1 cellular context compared by ENCODE assay signal in genomic region chr1:151790071-151790939, GRCh38.
A peak's percentile ranks its signal among the peaks of the same experiment; 100 is the strongest.
TF ChIP-seq lines count a peak whose summit lies in the region.

Gene TDRKH (minus strand): TSS chr1:151790500. CDS start chr1:151783022, 7,478 bp downstream.

TF ChIP-seq in K562, 482 proteins besides CTCF, POLR2A, EP300 and RAD21 (continued from another document and continues in another):
- TF ChIP-seq TCF3 (CRISPR knock-in tag; IDR thresholded peaks at IDR 0.05), result peak; percentile 29; the same call in 1 of the 2 replicates
- peak in 1 of 2 experiments; percentile 79; a peak in 1 of 3 replicates for TF ChIP-seq CBX3 (IDR thresholded peaks at IDR 0.05; ENCODE audit: borderline replicate concordance in 1 of 2, low read length in 2 of 2)
- TF ChIP-seq DPF2 (IDR thresholded peaks at IDR 0.05), result peak; percentile 19; the same call in 1 of the 2 replicates
- no peak for TF ChIP-seq ZNF507 (tag; conservative IDR thresholded peaks at IDR 0.05)
- no peak for TF ChIP-seq KAT2B (IDR thresholded peaks at IDR 0.05; ENCODE audit: low read depth, low read length)
- peak; percentile 84; the same call in 1 of the 2 replicates for TF ChIP-seq GATAD2A (IDR thresholded peaks at IDR 0.05)
- peak; percentile 37; the same call in 1 of the 2 replicates for TF ChIP-seq ELF4 (CRISPR knock-in tag; IDR thresholded peaks at IDR 0.05)
- TF ChIP-seq PHF8 (IDR thresholded peaks at IDR 0.05; ENCODE audit: borderline replicate concordance, low read length), result peak; percentile 63; the same call in 1 of the 2 replicates
- TF ChIP-seq TFAP4 (CRISPR knock-in tag; IDR thresholded peaks at IDR 0.05; ENCODE audit: borderline replicate concordance), result peak; percentile 97
- no peak for TF ChIP-seq THAP7 (CRISPR knock-in tag; IDR thresholded peaks at IDR 0.05)
- peak; percentile 46; the same call in 1 of the 2 replicates for TF ChIP-seq FOXJ2 (tag; IDR thresholded peaks at IDR 0.05)
- peak; percentile 90 for TF ChIP-seq SMAD4 (CRISPR knock-in tag; conservative IDR thresholded peaks at IDR 0.05)
- TF ChIP-seq MED1 (CRISPR knock-in tag; IDR thresholded peaks at IDR 0.05; ENCODE audit: borderline replicate concordance), result no peak
- peak; percentile 36; the same call in 1 of the 2 replicates for TF ChIP-seq ZKSCAN1 (IDR thresholded peaks at IDR 0.05; ENCODE audit: low read depth, low read length)
- TF ChIP-seq FIP1L1 (IDR thresholded peaks at IDR 0.05; ENCODE audit: low read depth, low read length, poor library complexity, severe bottlenecking), result peak; percentile 57
- TF ChIP-seq SRF (CRISPR knock-in tag; IDR thresholded peaks at IDR 0.05), result 0 out of 4 replicates have a peak, but pooled peaks of 1 of the 2 experiments have one; percentile 47
- no peak for TF ChIP-seq RBM14 (IDR thresholded peaks at IDR 0.05; ENCODE audit: borderline replicate concordance, insufficient read depth, low read depth, low read length)
- peak in 1 of 2 experiments; percentile 91; a peak in 2 of 4 replicates for TF ChIP-seq ZNF639 (CRISPR knock-in tag; conservative IDR thresholded peaks at IDR 0.05 in 1 of 2, IDR thresholded peaks at IDR 0.05 in 1 of 2)
- TF ChIP-seq C11orf30 (IDR thresholded peaks at IDR 0.05; ENCODE audit: low read depth), result peak; percentile 75
- no peak for TF ChIP-seq ZNF79 (CRISPR knock-in tag; IDR thresholded peaks at IDR 0.05; ENCODE audit: low read depth)
- TF ChIP-seq SUPT5H (IDR thresholded peaks at IDR 0.05), result peak; percentile 77
- peak; percentile 29; the same call in 1 of the 2 replicates for TF ChIP-seq CREM (IDR thresholded peaks at IDR 0.05; ENCODE audit: low read depth)
- TF ChIP-seq SMAD1 (IDR thresholded peaks at IDR 0.05; ENCODE audit: low read depth, low read length, partially characterized antibody), result peak; percentile 98
- no peak for TF ChIP-seq ZNF140 (CRISPR knock-in tag; IDR thresholded peaks at IDR 0.05)
- peak; percentile 85 for TF ChIP-seq SP1 (CRISPR knock-in tag; IDR thresholded peaks at IDR 0.05)
- TF ChIP-seq CCNT2 (IDR thresholded peaks at IDR 0.05; ENCODE audit: borderline replicate concordance, extremely low read depth, insufficient read length, low read depth, low read length), result peak; percentile 84
- TF ChIP-seq ARID4B (CRISPR knock-in tag; IDR thresholded peaks at IDR 0.05), result peak; percentile 60; the same call in 1 of the 2 replicates
- no peak for TF ChIP-seq ARNT (IDR thresholded peaks at IDR 0.05)
- no peak for TF ChIP-seq USF2 (CRISPR knock-in tag; IDR thresholded peaks at IDR 0.05)
- 0 out of 2 replicates have a peak, but pooled peaks have one; percentile 15 for TF ChIP-seq ZNF76 (CRISPR knock-in tag; IDR thresholded peaks at IDR 0.05; ENCODE audit: borderline replicate concordance)
- TF ChIP-seq MLX (CRISPR knock-in tag; conservative IDR thresholded peaks at IDR 0.05), result no peak
- TF ChIP-seq SP2 (IDR thresholded peaks at IDR 0.05; ENCODE audit: extremely low read depth, low read depth, low read length, poor library complexity, severe bottlenecking), result peak; percentile 90
- TF ChIP-seq NKRF (IDR thresholded peaks at IDR 0.05; ENCODE audit: borderline replicate concordance), result peak; percentile 57; the same call in 1 of the 2 replicates
- no peak for TF ChIP-seq RNF219 (CRISPR knock-in tag; IDR thresholded peaks at IDR 0.05)
- no peak for TF ChIP-seq TRIM28 (IDR thresholded peaks at IDR 0.05)
- TF ChIP-seq FOXP4 (CRISPR knock-in tag; IDR thresholded peaks at IDR 0.05; ENCODE audit: borderline replicate concordance), result no peak
- 0 out of 2 replicates have a peak, but pooled peaks have one; percentile 63 for TF ChIP-seq E2F3 (CRISPR knock-in tag; IDR thresholded peaks at IDR 0.05)
- TF ChIP-seq ZBTB12 (CRISPR knock-in tag; IDR thresholded peaks at IDR 0.05), result peak; percentile 32; the same call in 1 of the 2 replicates
- TF ChIP-seq E2F8 (IDR thresholded peaks at IDR 0.05; ENCODE audit: low read depth, partially characterized antibody), result peak; percentile 52
- TF ChIP-seq ZFPM2 (CRISPR knock-in tag; IDR thresholded peaks at IDR 0.05), result no peak
- no peak for TF ChIP-seq ZNF77 (CRISPR knock-in tag; IDR thresholded peaks at IDR 0.05)
